In the genomic region with DNA sequence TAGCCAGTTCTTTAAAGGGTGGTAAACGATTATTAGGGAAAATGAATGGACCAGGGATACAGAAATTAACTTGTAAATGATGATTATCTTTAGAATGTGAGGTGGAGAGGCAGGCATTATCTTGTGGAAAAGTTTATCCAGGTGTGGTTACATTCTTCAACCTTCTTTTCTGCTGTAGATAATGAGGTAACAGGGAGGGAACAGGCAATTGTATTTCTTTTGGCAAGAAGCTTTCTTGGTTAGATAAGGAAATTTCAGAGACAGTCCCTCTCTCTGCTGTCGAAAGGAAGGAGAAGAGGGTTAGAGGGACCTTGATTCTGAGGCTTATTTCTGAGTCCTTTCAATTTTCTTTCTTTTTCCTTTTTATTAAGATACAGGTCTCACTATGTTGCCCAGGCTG, we compare ENCODE assay signal across 24 cellular contexts.
"Had no signal": no experiment of that assay in that cellular context is flagged by ENCODE, and none has a peak within 500 bp of the region (broad histone marks: within the 10 kb centered on the region; RNA-seq: fewer than 3 reads in every experiment).

No MANE protein-coding gene starts in this region.

- FAIRE-seq: colon, endothelial cell of umbilical vein, islet of Langerhans had no signal

- H3K9me3 ChIP-seq: left lung, ovary, prostate gland, stomach, suprapubic skin, tibial artery had no signal

- H3K27me3 ChIP-seq: left lung, ovary, stomach, tibial artery had no signal

- DNase-seq: activated CD4-positive, alpha-beta T cell treated with anti-CD3 and anti-CD28 coated beads for 48 hours; activated CD4-positive, alpha-beta T cell treated with anti-CD3 and anti-CD28 coated beads, Interleukin-2, amount 50 U/mL, for 48 hours; activated CD8-positive, alpha-beta memory T cell treated with anti-CD3 and anti-CD28 coated beads for 24 hours; activated gamma-delta T cell; activated naive CD4-positive, alpha-beta T cell treated with anti-CD3 and anti-CD28 coated beads, Interleukin-2, amount 50 U/mL, for 16 hours; amniotic stem cell; effector memory CD8-positive, alpha-beta T cell; left lung; naive thymus-derived CD4-positive, alpha-beta T cell; ovary; stimulated activated CD4-positive, alpha-beta T cell treated with anti-CD3 and anti-CD28 coated beads, Interleukin-15, amount 100 ng/mL, for 24 hours; stimulated activated CD4-positive, alpha-beta T cell treated with anti-CD3 and anti-CD28 coated beads, Interleukin-2, amount 100 ng/mL, for 24 hours; stimulated activated naive B cell treated with anti-CD40 and anti-IgM and Interleukin-4, amounts not matched to agents 10 μg/mL and 1 μg/mL and 100 μg/mL, for 72 hours; stomach; T-helper 17 cell; T1000; tibial artery; WERI-Rb-1 had no signal

- H3K4me3 ChIP-seq: left lung, ovary, prostate gland, stomach, suprapubic skin, tibial artery had no signal

- H3K36me3 ChIP-seq: left lung, ovary, prostate gland, stomach, suprapubic skin, tibial artery, WERI-Rb-1 had no signal

- H3K27ac ChIP-seq: left lung, ovary, prostate gland, stomach, suprapubic skin, tibial artery, WERI-Rb-1 had no signal

- ATAC-seq: activated CD4-positive, CD25-positive, alpha-beta regulatory T cell treated with anti-CD3 and anti-CD28 coated beads, Interleukin-2, amount 50 U/mL, for 24 hours; effector memory CD8-positive, alpha-beta T cell; left lung; naive thymus-derived CD4-positive, alpha-beta T cell; stimulated activated naive B cell treated with anti-CD40 and anti-IgM and Interleukin-4, amounts not matched to agents 10 μg/mL and 1 μg/mL and 100 μg/mL, for 72 hours; T-helper 17 cell had no signal

- H3K4me1 ChIP-seq: left lung, prostate gland, stomach, suprapubic skin, tibial artery had no signal
